11 cellular contexts compared by ENCODE assay signal in the genomic region with DNA sequence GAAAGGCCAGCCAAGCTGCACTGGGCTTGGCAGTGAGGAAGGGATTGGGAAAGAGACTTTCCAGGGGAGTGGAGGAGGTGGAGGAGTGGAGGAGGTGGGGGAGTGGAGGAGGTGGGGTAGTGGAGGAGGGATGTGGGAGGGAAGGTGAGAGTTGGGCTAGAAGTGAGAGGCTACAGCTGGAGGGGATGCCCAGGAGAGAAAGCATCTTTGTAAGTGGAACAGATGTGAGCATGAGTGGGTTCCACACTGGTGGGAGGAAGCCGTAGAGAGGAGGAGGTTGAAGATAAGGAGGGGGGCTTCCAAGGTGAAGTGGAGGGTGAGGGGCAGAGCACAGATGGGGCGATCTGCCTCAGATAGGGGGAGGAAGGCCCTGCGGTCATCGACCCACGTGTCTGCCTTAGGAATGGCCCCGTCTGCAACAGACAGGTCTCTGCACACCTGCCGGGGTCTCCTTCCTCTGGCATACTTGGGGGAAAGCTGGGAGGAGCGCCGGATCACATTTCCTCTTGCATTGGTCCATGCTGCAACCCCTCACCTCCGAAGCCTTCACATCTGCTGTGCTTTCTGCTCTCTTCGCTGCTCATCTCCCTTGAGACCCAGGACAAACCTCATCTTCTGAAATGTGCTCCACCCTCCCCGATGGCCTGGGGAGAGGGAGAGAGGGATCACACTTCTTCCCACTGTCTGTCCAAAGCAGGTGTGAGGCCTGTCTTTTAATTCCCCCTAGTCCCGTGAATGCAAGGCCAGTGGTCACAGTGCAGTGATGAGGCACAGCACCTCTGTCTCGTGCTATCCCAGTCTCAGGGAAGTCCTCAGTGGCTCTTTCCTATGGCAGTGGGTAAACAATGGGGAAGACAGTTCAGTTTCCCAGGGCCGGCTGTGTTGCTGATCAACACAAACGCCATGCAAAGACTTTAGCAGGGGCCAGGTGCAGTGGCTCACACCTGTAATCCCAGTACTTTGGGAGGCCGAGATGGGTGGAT. TPM values are rescaled to one million over a fixed set of nuclear protein-coding genes. Genes with fewer than 3 reads are reported as not detected.
DNase-seq lines count a peak whose midpoint lies in the region; ATAC-seq and TF ChIP-seq lines count a peak whose summit lies in the region.
"Had no signal": no experiment of that assay in that cellular context is flagged by ENCODE, and none has a peak within 500 bp of the region (broad histone marks: within the 10 kb centered on the region; RNA-seq: fewer than 3 reads in every experiment).

No MANE protein-coding gene starts in this region.

- H3K27me3 Mint-ChIP-seq in activated CD4-positive, alpha-beta T cell treated with anti-CD3 and anti-CD28 coated beads, Interleukin-2, amount 10 ng/mL, durations not matched to agents 7 days and 5 days = peaks cover 28% of the 10 kb centered on the region
- H3K27me3 Mint-ChIP-seq in chondrocyte (ENCODE audit: low read depth) = peaks cover 6% of the 10 kb centered on the region

- H3K9me3 ChIP-seq in tibial nerve = peaks cover 0 to 14% (median 0%) of the 10 kb centered on the region in 4 donors
- H3K9me3 ChIP-seq: Peyer's patch had no signal

- POLR2A ChIA-PET in activated CD4-positive, alpha-beta T cell treated with anti-CD3 and anti-CD28 coated beads, Interleukin-2, amount 10 ng/mL, durations not matched to agents 7 days and 5 days (lab: Charles Lee) = no interaction called here

- CTCF ChIA-PET in activated CD4-positive, alpha-beta T cell treated with anti-CD3 and anti-CD28 coated beads, Interleukin-2, amount 10 ng/mL, durations not matched to agents 7 days and 5 days (lab: Charles Lee) = no interaction called here

- no peak overlapping the region for H3K4me3 Mint-ChIP-seq in activated CD4-positive, alpha-beta T cell treated with anti-CD3 and anti-CD28 coated beads, Interleukin-2, amount 10 ng/mL, durations not matched to agents 7 days and 5 days
- H3K4me3 Mint-ChIP-seq in stimulated activated effector memory CD8-positive, alpha-beta T cell treated with anti-CD3 and anti-CD28 coated beads, Interleukin-12 subunit alpha, Interleukin-12 subunit beta, amount 100 ng/mL, for 72 hours = no peak overlapping the region
- no peak overlapping the region for H3K4me3 Mint-ChIP-seq in chondrocyte (ENCODE audit: unreplicated experiment)
- H3K4me3 Mint-ChIP-seq: mesothelial cell of epicardium had no signal

- ATAC-seq in esophagus mucosa = peak; percentile 83
- no peak for ATAC-seq in stimulated activated effector memory CD8-positive, alpha-beta T cell treated with anti-CD3 and anti-CD28 coated beads, Interleukin-12 subunit alpha, Interleukin-12 subunit beta, amount 100 ng/mL, for 72 hours

- TF ChIP-seq CTCF in chondrocyte (IDR thresholded peaks at IDR 0.05) (no peak), tibial nerve (IDR thresholded peaks at IDR 0.05) (no peak)

- DNase-seq in activated CD4-positive, alpha-beta T cell treated with anti-CD3 and anti-CD28 coated beads, Interleukin-2, amount 10 ng/mL, durations not matched to agents 7 days and 5 days = no peak
- no peak for DNase-seq in activated CD4-positive, alpha-beta T cell treated with anti-CD3 and anti-CD28 coated beads for 1 hour
- DNase-seq in NCI-H2171 (lab: John Stamatoyannopoulos, UW) (peak; percentile 93), chondrocyte (ENCODE audit: low spot score) (no peak), CD1c-positive myeloid dendritic cell (ENCODE audit: extremely low spot score) (no peak), tibial nerve (ENCODE audit: low spot score in 2 of 2) (no peak)
- DNase-seq in stimulated activated effector memory CD8-positive, alpha-beta T cell treated with anti-CD3 and anti-CD28 coated beads, Interleukin-12 subunit alpha, Interleukin-12 subunit beta, amount 100 ng/mL, for 72 hours (ENCODE audit: low spot score in 2 of 2) = no peak
- DNase-seq: CD8-positive, alpha-beta memory T cell; Peyer's patch had no signal

- H3K27ac ChIP-seq in tibial nerve = no peak overlapping the region

- TF ChIP-seq POLR2A in tibial nerve (IDR thresholded peaks at IDR 0.05) = no peak

- H3K36me3 Mint-ChIP-seq in activated CD4-positive, alpha-beta T cell treated with anti-CD3 and anti-CD28 coated beads, Interleukin-2, amount 10 ng/mL, durations not matched to agents 7 days and 5 days (ENCODE audit: low read depth) = no peaks in the 10 kb centered on the region
- peaks cover 11% of the 10 kb centered on the region for H3K36me3 Mint-ChIP-seq in stimulated activated effector memory CD8-positive, alpha-beta T cell treated with anti-CD3 and anti-CD28 coated beads, Interleukin-12 subunit alpha, Interleukin-12 subunit beta, amount 100 ng/mL, for 72 hours
- H3K36me3 Mint-ChIP-seq in chondrocyte (ENCODE audit: low read depth) = no peaks in the 10 kb centered on the region

- TF ChIP-seq EP300 in tibial nerve (IDR thresholded peaks at IDR 0.05) = no peak

- H3K27ac Mint-ChIP-seq in activated CD4-positive, alpha-beta T cell treated with anti-CD3 and anti-CD28 coated beads, Interleukin-2, amount 10 ng/mL, durations not matched to agents 7 days and 5 days = peak overlapping the region; percentile 2
- H3K27ac Mint-ChIP-seq in stimulated activated effector memory CD8-positive, alpha-beta T cell treated with anti-CD3 and anti-CD28 coated beads, Interleukin-12 subunit alpha, Interleukin-12 subunit beta, amount 100 ng/mL, for 72 hours = peak overlapping the region; percentile 84
- no peak overlapping the region for H3K27ac Mint-ChIP-seq in chondrocyte (ENCODE audit: unreplicated experiment)

- no peak overlapping the region for H3K4me3 ChIP-seq in tibial nerve
- H3K4me3 ChIP-seq: Peyer's patch had no signal

- 61 to 67% methylated on average over 17 of the region's 17 CpGs for WGBS in tibial nerve, 2 donors

- H3K9me3 Mint-ChIP-seq in activated CD4-positive, alpha-beta T cell treated with anti-CD3 and anti-CD28 coated beads, Interleukin-2, amount 10 ng/mL, durations not matched to agents 7 days and 5 days = peaks cover 7% of the 10 kb centered on the region
- H3K9me3 Mint-ChIP-seq in stimulated activated effector memory CD8-positive, alpha-beta T cell treated with anti-CD3 and anti-CD28 coated beads, Interleukin-12 subunit alpha, Interleukin-12 subunit beta, amount 100 ng/mL, for 72 hours = peaks cover 6% of the 10 kb centered on the region
- peaks cover 5% of the 10 kb centered on the region for H3K9me3 Mint-ChIP-seq in chondrocyte (ENCODE audit: low read depth)

- H3K4me1 Mint-ChIP-seq in activated CD4-positive, alpha-beta T cell treated with anti-CD3 and anti-CD28 coated beads, Interleukin-2, amount 10 ng/mL, durations not matched to agents 7 days and 5 days = peaks cover 3% of the 10 kb centered on the region
- peaks cover 41% of the 10 kb centered on the region for H3K4me1 Mint-ChIP-seq in stimulated activated effector memory CD8-positive, alpha-beta T cell treated with anti-CD3 and anti-CD28 coated beads, Interleukin-12 subunit alpha, Interleukin-12 subunit beta, amount 100 ng/mL, for 72 hours
- H3K4me1 Mint-ChIP-seq in chondrocyte (ENCODE audit: low read depth) = peaks cover 20% of the 10 kb centered on the region

- H3K36me3 ChIP-seq in tibial nerve = no peaks in the 10 kb centered on the region
- H3K36me3 ChIP-seq: Peyer's patch had no signal

- H3K4me1 ChIP-seq in tibial nerve = peaks cover 0 to 26% (median 5%) of the 10 kb centered on the region in 4 donors

- no peaks in the 10 kb centered on the region for H3K27me3 ChIP-seq in tibial nerve
- H3K27me3 ChIP-seq: Peyer's patch had no signal

RNA-seq across cellular contexts. Expression of gene SNX9, which starts 48.6 kb away (rescaled TPM):
- total RNA-seq in activated CD4-positive, alpha-beta T cell treated with anti-CD3 and anti-CD28 coated beads, Interleukin-2, amount 10 ng/mL, durations not matched to agents 7 days and 5 days = 10 to 100 TPM in 1 of 2 experiments, 1 to 10 TPM in 1; 9.4 to 10.7 TPM
- 19.3 TPM for total RNA-seq in esophagus mucosa
- 31.7 to 47.1 TPM (median 43.9 TPM) in 3 replicates for total RNA-seq in chondrocyte
- total RNA-seq in tibial nerve = 10 to 100 TPM; 61.2 to 69.2 (median 63.9) TPM
